ENCODE assay signal across 1 cellular context in genomic region chr6:144305985-144306384, GRCh38.
TF ChIP-seq lines count a peak whose summit lies in the region.

No MANE protein-coding gene starts in this region.

TF ChIP-seq in WTC11, 78 proteins besides CTCF, POLR2A, EP300 and RAD21 (continued from another document):
- TF ChIP-seq AR (CRISPR knock-in tag; IDR thresholded peaks at IDR 0.05) (no peak), NFE2L1 (CRISPR knock-in tag; IDR thresholded peaks at IDR 0.05) (no peak), GRHL2 (CRISPR knock-in tag; IDR thresholded peaks at IDR 0.05; ENCODE audit: insufficient replicate concordance, severe bottlenecking) (no peak), NR1H2 (CRISPR knock-in tag; IDR thresholded peaks at IDR 0.05) (no peak), USF2 (CRISPR knock-in tag; IDR thresholded peaks at IDR 0.05) (no peak), TP53 (CRISPR knock-in tag; IDR thresholded peaks at IDR 0.05) (no peak)
